Comparison of ENCODE assay signal across 9 cellular contexts in genomic region chr21:45153358-45154318, GRCh38.
A peak's percentile ranks its signal among the peaks of the same experiment; 100 is the strongest.
DNase-seq lines count a peak whose midpoint lies in the region; ATAC-seq and TF ChIP-seq lines count a peak whose summit lies in the region.
"Had no signal": no experiment of that assay in that cellular context is flagged by ENCODE, and none has a peak within 500 bp of the region (broad histone marks: within the 10 kb centered on the region; RNA-seq: fewer than 3 reads in every experiment).

No MANE protein-coding gene starts in this region.

- peak overlapping the region in 1 of 3 donors; percentile 49 for H3K4me3 Mint-ChIP-seq in T-cell

- H3K4ac ChIP-seq in mesendoderm (ENCODE audit: low read depth, low read length), result no peak overlapping the region

- H3K23ac ChIP-seq in mesendoderm (ENCODE audit: low read length), result no peak overlapping the region

- no peak for TF ChIP-seq CTCF in right atrium auricular region (IDR thresholded peaks at IDR 0.05)
- TF ChIP-seq CTCF in gastrocnemius medialis (IDR thresholded peaks at IDR 0.05 in 4 of 5, conservative IDR thresholded peaks at IDR 0.05 in 1 of 5), result no peak

- peaks cover 0 to 14% of the 10 kb centered on the region in 2 donors for H3K4me1 ChIP-seq in right atrium auricular region
- peaks cover 5% of the 10 kb centered on the region for H3K4me1 ChIP-seq in mesendoderm (ENCODE audit: control insufficient read depth, low read depth, low read length)
- H3K4me1 ChIP-seq in gastrocnemius medialis, result no peaks in the 10 kb centered on the region
- H3K4me1 ChIP-seq: vagina had no signal

- CTCF ChIA-PET in T-cell (lab: Charles Lee), result interaction anchor here (0.5 to 1.5 kb wide), 6 partner anchors 12 to 769 kb away, joined by 3 to 4 read pairs (median 3); partner anchors contain the start of gene POFUT2 (in 1 of the 2)

- peak overlapping the region; percentile 80 to 83 for H3K27ac Mint-ChIP-seq in T-cell

- H4K5ac ChIP-seq in mesendoderm (ENCODE audit: low read length), result no peak overlapping the region

- ATAC-seq in left cardiac atrium (no peak), T-cell (replicated peaks in 1 of 4) (no peak), HG02642 (IDR thresholded peaks at IDR 0.05; ENCODE audit: poor library complexity, unreplicated experiment) (no peak), GM21576 (IDR thresholded peaks at IDR 0.05; ENCODE audit: unreplicated experiment) (no peak), gastrocnemius medialis (no peak)

- intact Hi-C loops in left cardiac atrium (cut with DNase I) (loop anchor here in 1 of 2 donors (10.0 kb wide), 1 partner anchor 301 kb away; no protein-coding TSS in a partner anchor), gastrocnemius medialis (cut with DNase I; ENCODE audit: low total_unique reads) (no loop called here)

- no peak overlapping the region for H3K56ac ChIP-seq in mesendoderm (ENCODE audit: low read length)

- H3K79me2 ChIP-seq in mesendoderm (ENCODE audit: control insufficient read depth, insufficient read depth, low read length), result no peaks in the 10 kb centered on the region

- H2BK5ac ChIP-seq in mesendoderm (ENCODE audit: low read length), result no peak overlapping the region

- TF ChIP-seq POLR2A in gastrocnemius medialis (IDR thresholded peaks at IDR 0.05), result no peak

- H3K4me1 Mint-ChIP-seq in T-cell, result peaks cover 44 to 52% (median 45%) of the 10 kb centered on the region in 3 donors

- no peak overlapping the region for H2AK5ac ChIP-seq in mesendoderm (ENCODE audit: low read length)

- H3K4me3 ChIP-seq in right atrium auricular region (no peak overlapping the region), mesendoderm (ENCODE audit: low read length) (no peak overlapping the region), gastrocnemius medialis (no peak overlapping the region)
- H3K4me3 ChIP-seq: vagina had no signal

- no peaks in the 10 kb centered on the region for H3K27me3 Mint-ChIP-seq in T-cell

- no peaks in the 10 kb centered on the region for H3K9me3 Mint-ChIP-seq in T-cell

- H3K27me3 ChIP-seq in right atrium auricular region (no peaks in the 10 kb centered on the region), mesendoderm (ENCODE audit: insufficient read depth, low read length, poor library complexity) (no peaks in the 10 kb centered on the region), gastrocnemius medialis (no peaks in the 10 kb centered on the region)
- H3K27me3 ChIP-seq: vagina had no signal

- H4K8ac ChIP-seq in mesendoderm (ENCODE audit: low read depth, low read length), result no peak overlapping the region

- H3K36me3 Mint-ChIP-seq in T-cell, result peaks cover 17% of the 10 kb centered on the region

- no peak overlapping the region for H3K18ac ChIP-seq in mesendoderm (ENCODE audit: low read length)

- H2BK120ac ChIP-seq in mesendoderm (ENCODE audit: low read depth, low read length), result no peak overlapping the region

- no CpG with 5 or more reads among the region's 11 CpGs for WGBS in mesendoderm (ENCODE audit: extremely low coverage, insufficient coverage, low lambda C conversion rate)

- in situ Hi-C loops in gastrocnemius medialis (cut with MboI; ENCODE audit: low sequenced_read_pairs in 4 of 4), result no loop called here

- peak; percentile 49 for DNase-seq in right atrium auricular region (ENCODE audit: low spot score)
- no peak for DNase-seq in left cardiac atrium
- no peak for DNase-seq in T-cell
- peak; percentile 36 for DNase-seq in foreskin melanocyte
- DNase-seq in mesendoderm, result no peak
- no peak for DNase-seq in gastrocnemius medialis

- no peak overlapping the region for H3K27ac ChIP-seq in right atrium auricular region
- H3K27ac ChIP-seq in mesendoderm (ENCODE audit: low read depth, low read length), result no peak overlapping the region
- no peak overlapping the region for H3K27ac ChIP-seq in gastrocnemius medialis
- H3K27ac ChIP-seq: vagina had no signal

- no peak overlapping the region for H3K9ac ChIP-seq in mesendoderm (ENCODE audit: low read length)

- POLR2A ChIA-PET in T-cell (lab: Charles Lee), result interaction anchor here (0.6 to 0.7 kb wide), 2 partner anchors 8 to 26 kb away, joined by 3 read pairs; no protein-coding TSS in a partner anchor

- H3K9me3 ChIP-seq in right atrium auricular region (no peaks in the 10 kb centered on the region), gastrocnemius medialis (no peaks in the 10 kb centered on the region)
- H3K9me3 ChIP-seq: vagina had no signal

- H3K36me3 ChIP-seq in right atrium auricular region, result peaks cover 6% of the 10 kb centered on the region
- no peaks in the 10 kb centered on the region for H3K36me3 ChIP-seq in mesendoderm (ENCODE audit: control insufficient read depth, insufficient read depth, low read length)
- H3K36me3 ChIP-seq in gastrocnemius medialis, result no peaks in the 10 kb centered on the region
- H3K36me3 ChIP-seq: vagina had no signal

- H3K79me1 ChIP-seq in mesendoderm (ENCODE audit: low read length), result no peaks in the 10 kb centered on the region

- H2BK15ac ChIP-seq in mesendoderm (replicated peaks; ENCODE audit: low read depth), result no peak overlapping the region

- H3K4me2 ChIP-seq in mesendoderm (ENCODE audit: low read length), result no peak overlapping the region

Comparison
In these comparisons a context has a peak if more than half of its experiments do, and no peak if none do; other contexts are left out.
1. DNase-seq: peak in right atrium auricular region (single experiment) and foreskin melanocyte (single experiment); none in left cardiac atrium (single experiment), T-cell (0 of 34), mesendoderm (single experiment) and gastrocnemius medialis (0 of 2).